1 cellular context compared by ENCODE assay signal in the genomic region with DNA sequence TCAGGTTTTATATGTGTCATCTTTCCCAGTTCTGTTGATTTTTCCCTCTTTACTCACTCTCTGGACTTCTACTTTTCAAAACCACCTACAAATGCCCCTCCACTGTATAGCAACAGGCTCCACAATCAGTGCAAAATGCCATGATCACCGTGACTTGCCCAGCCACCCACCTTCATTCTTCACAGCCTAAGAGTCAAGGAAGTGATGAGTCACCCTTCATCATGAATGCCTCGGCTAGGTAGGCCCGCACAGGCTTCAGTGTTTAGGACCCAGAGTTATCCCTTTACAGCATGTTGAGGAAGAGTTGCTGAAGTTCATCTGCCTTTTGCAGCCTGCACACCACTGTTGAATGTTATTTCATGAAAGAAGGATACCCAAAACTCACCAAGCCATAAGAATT.
TF ChIP-seq lines count a peak whose summit lies in the region.

No MANE protein-coding gene starts in this region.

TF ChIP-seq in SK-N-SH treated with all-trans-retinoic acid at 6 μM for 48 hours, 23 proteins besides CTCF, POLR2A, EP300 and RAD21 (continued from another document):
- TF ChIP-seq TSHZ2 (CRISPR knock-in tag; IDR thresholded peaks at IDR 0.05) (no peak), GLIS3 (CRISPR knock-in tag; IDR thresholded peaks at IDR 0.05) (no peak), RARB (CRISPR knock-in tag; IDR thresholded peaks at IDR 0.05) (no peak), ZFP30 (CRISPR knock-in tag; IDR thresholded peaks at IDR 0.05) (no peak), ZC3H10 (CRISPR knock-in tag; IDR thresholded peaks at IDR 0.05) (no peak), ZNF565 (CRISPR knock-in tag; conservative IDR thresholded peaks at IDR 0.05; ENCODE audit: low read depth) (no peak), PPARA (CRISPR knock-in tag; IDR thresholded peaks at IDR 0.05; ENCODE audit: borderline replicate concordance) (no peak), PATZ1 (CRISPR knock-in tag; IDR thresholded peaks at IDR 0.05; ENCODE audit: borderline replicate concordance) (no peak), TOX (CRISPR knock-in tag; IDR thresholded peaks at IDR 0.05; ENCODE audit: borderline replicate concordance) (no peak), ZNF70 (CRISPR knock-in tag; IDR thresholded peaks at IDR 0.05) (no peak), ZFP3 (CRISPR knock-in tag; IDR thresholded peaks at IDR 0.05) (no peak), BACH2 (CRISPR knock-in tag; IDR thresholded peaks at IDR 0.05; ENCODE audit: borderline replicate concordance) (no peak), ARNTL (CRISPR knock-in tag; IDR thresholded peaks at IDR 0.05; ENCODE audit: borderline replicate concordance, low read depth) (no peak)
